In genomic region chr3:185934726-185935464, GRCh38 we compare ENCODE assay signal across 8 cellular contexts. TPM values are rescaled to one million over a fixed set of nuclear protein-coding genes. Genes with fewer than 3 reads are reported as not detected.
DNase-seq lines count a peak whose midpoint lies in the region; ATAC-seq and TF ChIP-seq lines count a peak whose summit lies in the region.

No MANE protein-coding gene starts in this region.

- DNase-seq in cardiac muscle cell (ENCODE audit: low read depth in 1 of 2, low spot score in 1 of 2) (no peak), cardiac septum (ENCODE audit: low spot score) (no peak), adipocyte (ENCODE audit: low read depth) (peak; percentile 59), right lobe of liver (no peak), uterus (no peak), NCI-H1694 (lab: John Stamatoyannopoulos, UW) (no peak), T-helper 9 cell (no peak)
- DNase-seq in stimulated activated CD4-positive, alpha-beta T cell treated with anti-CD3 and anti-CD28 coated beads, Interleukin-1b, Interleukin-23, amount 100 ng/mL, for 48 hours = no peak

- H3K9me3 ChIP-seq in cardiac muscle cell (ENCODE audit: low read depth) (no peaks in the 10 kb centered on the region), adipocyte (ENCODE audit: control insufficient read depth, low read length) (no peaks in the 10 kb centered on the region), right lobe of liver (no peaks in the 10 kb centered on the region), uterus (no peaks in the 10 kb centered on the region)

- no peak for TF ChIP-seq CTCF in cardiac muscle cell (IDR thresholded peaks at IDR 0.05; ENCODE audit: low read depth, low read length)
- TF ChIP-seq CTCF in right lobe of liver (IDR thresholded peaks at IDR 0.05) = no peak
- no peak for TF ChIP-seq CTCF in uterus (IDR thresholded peaks at IDR 0.05)

- TF ChIP-seq POLR2A in right lobe of liver (IDR thresholded peaks at IDR 0.05) (no peak), uterus (IDR thresholded peaks at IDR 0.05) (no peak)

- 1% methylated on average over 8 of the region's 8 CpGs for WGBS in right lobe of liver (ENCODE audit: insufficient coverage, low coverage, low lambda C conversion rate, missing lambda C conversion rate)

- peaks cover 8% of the 10 kb centered on the region for H3K36me3 ChIP-seq in cardiac muscle cell
- H3K36me3 ChIP-seq in adipocyte (ENCODE audit: control insufficient read depth, insufficient read depth, low read length, severe bottlenecking) = peaks cover 7% of the 10 kb centered on the region
- peaks cover 0 to 2% (median 0%) of the 10 kb centered on the region in 4 donors for H3K36me3 ChIP-seq in right lobe of liver
- H3K36me3 ChIP-seq in uterus = no peaks in the 10 kb centered on the region

- no peak for ATAC-seq in right lobe of liver

- H3K4me1 ChIP-seq in cardiac muscle cell (ENCODE audit: low read depth) (peaks cover 46% of the 10 kb centered on the region), adipocyte (ENCODE audit: control insufficient read depth, insufficient read depth, low read length) (peaks cover 57% of the 10 kb centered on the region), right lobe of liver (peaks cover 0 to 57% (median 19%) of the 10 kb centered on the region in 4 donors), uterus (peaks cover 7 to 10% of the 10 kb centered on the region in 2 donors)

- intact Hi-C loops in cardiac septum (cut with DNase I) (loop anchor here (5.0 kb wide), 1 partner anchor 632 kb away; the partner anchor contains the start of gene TBCCD1), right lobe of liver (cut with DNase I) (no loop called here), uterus (cut with DNase I; ENCODE audit: low total_unique reads) (loop anchor here (10.0 kb wide), 1 partner anchor 870 kb away; the partner anchor contains the start of gene RFC4)

- H3K4me3 ChIP-seq in cardiac muscle cell (peak overlapping the region; percentile 97), adipocyte (ENCODE audit: low read length) (peak overlapping the region; percentile 92), right lobe of liver (peak overlapping the region; percentile 81 to 98 (median 92)), uterus (peak overlapping the region; percentile 99 to 100)

- peak overlapping the region; percentile 97 for H3K9ac ChIP-seq in adipocyte (ENCODE audit: low read length)

- H3K27ac ChIP-seq in cardiac muscle cell (no peak overlapping the region), right lobe of liver (peak overlapping the region in 2 of 3 donors; percentile 45 to 99), uterus (peak overlapping the region; percentile 100)

- H3K27me3 ChIP-seq in cardiac muscle cell (no peaks in the 10 kb centered on the region), adipocyte (replicated peaks; ENCODE audit: control insufficient read depth, insufficient read depth, low read length) (no peaks in the 10 kb centered on the region), right lobe of liver (no peaks in the 10 kb centered on the region), uterus (no peaks in the 10 kb centered on the region)

RNA-seq across cellular contexts. Expression of gene TRA2B, which starts 2.9 kb away (rescaled TPM):
- 227 and 320 TPM in 2 replicates for total RNA-seq in cardiac muscle cell
- polyA plus RNA-seq in cardiac muscle cell = 106 and 129 TPM in 2 replicates
- 62.1 TPM for total RNA-seq in cardiac septum
- total RNA-seq in right lobe of liver = 10 to 100 TPM; 31.0 to 68.5 (median 49.6) TPM
- 100 to 1,000 TPM in 3 of 4 donors, 10 to 100 TPM in 1; 33.8 to 425 (median 173) TPM for total RNA-seq in uterus

Comparison
In these comparisons a context has a peak if more than half of its experiments do, and no peak if none do; other contexts are left out.
1. intact Hi-C loops: an anchor here in cardiac septum (5.0 kb wide) and uterus (10.0 kb wide); none called in right lobe of liver.